In the genomic region with DNA sequence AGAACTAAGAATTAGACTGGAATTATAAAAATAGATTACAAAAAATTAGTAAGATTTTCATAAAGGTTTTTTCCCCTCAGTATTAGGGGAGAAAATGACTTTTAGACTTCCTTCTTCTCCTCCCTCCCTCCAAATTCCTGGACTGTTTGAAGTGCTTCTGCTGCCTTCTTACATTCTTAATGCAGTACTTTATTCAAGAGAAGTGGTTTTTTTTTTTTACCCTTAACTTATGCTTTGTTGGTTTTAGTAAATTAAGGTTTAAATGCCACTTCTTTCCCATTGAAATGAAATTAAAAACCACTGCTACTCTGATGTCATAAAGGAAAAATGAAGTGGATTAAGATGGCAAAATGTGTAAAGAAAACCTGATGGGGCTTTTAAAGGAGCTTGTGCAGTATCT, we compare ENCODE assay signal across 19 cellular contexts.
DNase-seq lines count a peak whose midpoint lies in the region; ATAC-seq, FAIRE-seq and TF ChIP-seq lines count a peak whose summit lies in the region.
"Had no signal": no experiment of that assay in that cellular context is flagged by ENCODE, and none has a peak within 500 bp of the region (broad histone marks: within the 10 kb centered on the region; RNA-seq: fewer than 3 reads in every experiment).

No MANE protein-coding gene starts in this region.

- FAIRE-seq in H1 (lab: Jason Lieb, UNC) = no peak
- FAIRE-seq: GM12892 had no signal

- peak overlapping the region; percentile 29 for H3K27ac Mint-ChIP-seq in osteocyte (ENCODE audit: unreplicated experiment)
- H3K27ac Mint-ChIP-seq: H9 had no signal

- POLR2A ChIA-PET in H1 (lab: Charles Lee; ENCODE audit: partially characterized antibody) = interaction anchor here (1.1 kb wide), 1 partner anchor 11 kb away, joined by 3 read pairs; no protein-coding TSS in a partner anchor

- H2AK5ac ChIP-seq in H1 (ENCODE audit: low read depth, low read length) = no peak overlapping the region

- H4K91ac ChIP-seq in H1 (replicated peaks; ENCODE audit: insufficient read length, low read length) = no peak overlapping the region

- no peaks in the 10 kb centered on the region for H3K27me3 ChIP-seq in H1 (replicated peaks in 1 of 4; ENCODE audit: control insufficient read depth in 3 of 4, extremely low read depth in 1 of 4, insufficient read depth in 3 of 4, low read length in 3 of 4)
- H3K27me3 ChIP-seq: SJCRH30 had no signal

- H3K27me3 Mint-ChIP-seq in osteocyte (ENCODE audit: unreplicated experiment) = no peaks in the 10 kb centered on the region

- no peak overlapping the region for H3K14ac ChIP-seq in H1 (ENCODE audit: insufficient read length)

- no peak overlapping the region for H4K8ac ChIP-seq in H1 (ENCODE audit: extremely low read depth, insufficient read depth, low read length)

- H3K4me3 ChIP-seq in SK-N-MC = no peak overlapping the region
- no peak overlapping the region for H3K4me3 ChIP-seq in H1 (ENCODE audit: extremely low read depth in 1 of 4, insufficient read depth in 2 of 4, low read depth in 3 of 4, low read length in 4 of 4)
- H3K4me3 ChIP-seq: SJCRH30 had no signal

- no peaks in the 10 kb centered on the region for H3K23me2 ChIP-seq in H1 (ENCODE audit: low read depth, low read length)

- no peak overlapping the region for H2BK20ac ChIP-seq in H1 (ENCODE audit: low read length)

- CTCF ChIA-PET in H1 (lab: Charles Lee; ENCODE audit: partially characterized antibody) = interaction anchor here (0.8 to 1.2 kb wide), 5 partner anchors 115 to 797 kb away, joined by 3 to 6 read pairs (median 3); no protein-coding TSS in a partner anchor

- H3K79me1 ChIP-seq in H1 (ENCODE audit: low read depth, low read length) = no peaks in the 10 kb centered on the region

- TF ChIP-seq POLR2A in H1 (IDR thresholded peaks at IDR 0.05; ENCODE audit: control extremely low read depth in 1 of 2, low read depth in 2 of 2, low read length in 2 of 2) = no peak

- TF ChIP-seq CTCF in H1 (IDR thresholded peaks at IDR 0.05; ENCODE audit: control extremely low read depth in 1 of 3, insufficient read depth in 1 of 3, low read depth in 1 of 3, low read length in 3 of 3) (no peak), osteocyte (IDR thresholded peaks at IDR 0.05) (no peak)

- H3K4me2 ChIP-seq in H1 (ENCODE audit: insufficient read depth in 1 of 2, low read depth in 2 of 2, low read length in 2 of 2) = no peak overlapping the region
- H3K4me2 ChIP-seq: KMS-11 had no signal

- no peak for TF ChIP-seq RAD21 in H1 (IDR thresholded peaks at IDR 0.05 in 1 of 2, conservative IDR thresholded peaks at IDR 0.05 in 1 of 2; ENCODE audit: low read depth in 2 of 2, low read length in 2 of 2)

- no peak overlapping the region for H2BK12ac ChIP-seq in H1 (ENCODE audit: low read depth, low read length)

- no peak overlapping the region for H2BK5ac ChIP-seq in H1 (ENCODE audit: low read depth, low read length)

- H3K4me1 Mint-ChIP-seq in osteocyte (ENCODE audit: unreplicated experiment) = peaks cover 50% of the 10 kb centered on the region

- H3K9me3 Mint-ChIP-seq in osteocyte (ENCODE audit: unreplicated experiment) = no peaks in the 10 kb centered on the region
- H3K9me3 Mint-ChIP-seq: H9 had no signal

- H4K5ac ChIP-seq in H1 (ENCODE audit: insufficient read length, low read depth, low read length) = no peak overlapping the region

- H2BK15ac ChIP-seq in H1 (ENCODE audit: low read length) = no peak overlapping the region

- no peak overlapping the region for H2AFZ ChIP-seq in H1 (ENCODE audit: low read length)

- no peak overlapping the region for H2BK120ac ChIP-seq in H1 (replicated peaks; ENCODE audit: low read depth, low read length)

- no peak overlapping the region for H3K56ac ChIP-seq in H1 (replicated peaks; ENCODE audit: insufficient read length, low read depth, low read length)

- H3K23ac ChIP-seq in H1 (ENCODE audit: insufficient read length) = no peak overlapping the region

- no peak for TF ChIP-seq EP300 in H1 (IDR thresholded peaks at IDR 0.05; ENCODE audit: borderline replicate concordance in 1 of 2, low read depth in 2 of 2, low read length in 2 of 2)

- no peaks in the 10 kb centered on the region for H4K20me1 ChIP-seq in H1 (replicated peaks in 1 of 2; ENCODE audit: control insufficient read depth in 1 of 2, insufficient read depth in 2 of 2, low read length in 2 of 2)

- H3K9me3 ChIP-seq in SK-N-MC (ENCODE audit: low read depth, low read length) = no peaks in the 10 kb centered on the region
- H3K9me3 ChIP-seq in H1 (ENCODE audit: insufficient read depth in 2 of 2, low read depth in 1 of 2, low read length in 1 of 2) = no peaks in the 10 kb centered on the region
- H3K9me3 ChIP-seq: SJCRH30 had no signal

- no peak overlapping the region for H3K4ac ChIP-seq in H1 (replicated peaks; ENCODE audit: insufficient read length, low read depth, low read length)

- no peaks in the 10 kb centered on the region for H3K79me2 ChIP-seq in H1 (ENCODE audit: control insufficient read depth in 1 of 2, insufficient read depth in 2 of 2, low read length in 2 of 2)

- no peaks in the 10 kb centered on the region for H3K36me3 Mint-ChIP-seq in osteocyte (ENCODE audit: unreplicated experiment)

- DNase-seq in EL (peak; percentile 10), SK-N-MC (ENCODE audit: low read depth, low spot score) (no peak), H1 (ENCODE audit: low read depth in 1 of 2, low spot score in 2 of 2) (no peak), osteocyte (ENCODE audit: extremely low spot score, unreplicated experiment) (no peak), T1000 (lab: John Stamatoyannopoulos, UW) (no peak)
- DNase-seq in stimulated activated CD4-positive, alpha-beta T cell treated with anti-CD3 and anti-CD28 coated beads, Interleukin-4, amount 100 ng/mL, for 24 hours = no peak
- DNase-seq: C1 segment of cervical spinal cord, DMS 273 treated with DMSO at 0.1 percent for 48 hours, H9, NCI-H1436 treated with DMSO at 0.1 percent for 48 hours, NCI-H2029 treated with DMSO at 0.1 percent for 48 hours, NCI-H510A, NCI-H774, SJCRH30 had no signal

- H3K18ac ChIP-seq in H1 (ENCODE audit: extremely low read depth, low read length) = no peak overlapping the region

- H3K36me3 ChIP-seq in SK-N-MC (ENCODE audit: insufficient read depth, low read length) (no peaks in the 10 kb centered on the region), H1 (ENCODE audit: control insufficient read depth in 2 of 4, insufficient read depth in 4 of 4, low read length in 3 of 4) (no peaks in the 10 kb centered on the region)
- H3K36me3 ChIP-seq: SJCRH30 had no signal

- peaks cover 0 to 7% (median 2%) of the 10 kb centered on the region in 4 experiments; a peak in 3 of 7 replicates for H3K4me1 ChIP-seq in H1 (replicated peaks in 1 of 4; ENCODE audit: control insufficient read depth in 3 of 4, insufficient read depth in 4 of 4, low read length in 3 of 4)

- H3K9ac ChIP-seq in SK-N-MC (ENCODE audit: insufficient read length) (no peak overlapping the region), H1 (replicated peaks in 1 of 4; ENCODE audit: extremely low read depth in 1 of 4, low read depth in 3 of 4, low read length in 3 of 4) (no peak overlapping the region)
- H3K9ac ChIP-seq: KMS-11 had no signal

- H3K27ac ChIP-seq in SK-N-MC (0 out of 2 replicates have a peak overlapping the region, but pooled peaks have one; percentile 36), H1 (ENCODE audit: low read depth, low read length) (no peak overlapping the region)
- H3K27ac ChIP-seq: KMS-11, RWPE1, SJCRH30 had no signal

- no peak overlapping the region for H3K4me3 Mint-ChIP-seq in osteocyte (ENCODE audit: unreplicated experiment)
- H3K4me3 Mint-ChIP-seq: H9 had no signal

- ATAC-seq in GM19455 (IDR thresholded peaks at IDR 0.05; ENCODE audit: unreplicated experiment) (no peak), GM18861 (IDR thresholded peaks at IDR 0.05; ENCODE audit: unreplicated experiment) (no peak)

TF ChIP-seq in H1, 55 proteins besides CTCF, POLR2A, EP300 and RAD21:
- no peak for TF ChIP-seq TCF12 (IDR thresholded peaks at IDR 0.05; ENCODE audit: low read depth, low read length)
- no peak for TF ChIP-seq GTF2F1 (IDR thresholded peaks at IDR 0.05; ENCODE audit: borderline replicate concordance, low read depth, low read length)
- no peak for TF ChIP-seq SP4 (IDR thresholded peaks at IDR 0.05; ENCODE audit: low read length)
- TF ChIP-seq, protein P1, sequence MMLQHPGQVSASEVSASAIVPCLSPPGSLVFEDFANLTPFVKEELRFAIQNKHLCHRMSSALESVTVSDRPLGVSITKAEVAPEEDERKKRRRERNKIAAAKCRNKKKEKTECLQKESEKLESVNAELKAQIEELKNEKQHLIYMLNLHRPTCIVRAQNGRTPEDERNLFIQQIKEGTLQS (IDR thresholded peaks at IDR 0.05; ENCODE audit: insufficient read depth, low read depth, low read length) = no peak
- 0 out of 2 replicates have a peak, but pooled peaks have one; percentile 13 for TF ChIP-seq TEAD4 (IDR thresholded peaks at IDR 0.05; ENCODE audit: low read depth, low read length)
- TF ChIP-seq ASH2L (IDR thresholded peaks at IDR 0.05; ENCODE audit: low read length) = no peak
- TF ChIP-seq CTBP2 (IDR thresholded peaks at IDR 0.05; ENCODE audit: borderline replicate concordance, insufficient read depth, insufficient read length, low read length) = no peak
TF ChIP-seq in H1: peak in this region for 1.
